In the genomic region with DNA sequence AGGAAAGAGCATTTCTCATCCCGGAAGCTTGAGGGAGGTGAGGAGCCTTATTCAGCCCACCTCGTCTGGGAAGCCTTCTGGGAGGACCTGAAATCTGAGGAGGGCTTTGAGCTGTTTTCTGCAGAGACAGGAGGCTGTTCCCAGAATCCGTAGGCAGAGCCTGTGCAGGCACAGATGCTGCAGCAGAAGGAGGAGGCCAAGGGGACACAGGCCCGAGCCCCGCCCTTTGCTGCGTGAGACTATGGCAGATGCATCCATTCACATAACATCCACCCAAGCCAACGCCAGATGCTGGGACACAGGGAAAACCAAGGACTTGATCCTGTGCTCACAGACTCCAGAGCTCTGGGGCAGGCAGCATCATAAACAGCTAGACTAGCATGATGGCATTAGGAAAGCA, we compare ENCODE assay signal across 15 cellular contexts.
"Had no signal": no experiment of that assay in that cellular context is flagged by ENCODE, and none has a peak within 500 bp of the region (broad histone marks: within the 10 kb centered on the region; RNA-seq: fewer than 3 reads in every experiment).

No MANE protein-coding gene starts in this region.

- H3K27ac Mint-ChIP-seq: activated B cell treated with CpG ODN at 0.5 μM for 24 hours; activated CD4-positive, alpha-beta T cell treated with anti-CD3 and anti-CD28 coated beads, Interleukin-2, amount 10 ng/mL, durations not matched to agents 7 days and 5 days; activated naive CD8-positive, alpha-beta T cell treated with anti-CD3 and anti-CD28 coated beads for 36 hours; activated T-cell treated with anti-CD3 and anti-CD28 coated beads, Interleukin-2, amount 50 U/mL, for 72 hours; brain; dendritic cell treated with granulocyte-macrophage colony-stimulating factor and Interleukin-4, amounts not matched to agents 40 ng/mL and 50 ng/mL, for 4 days; effector memory CD8-positive, alpha-beta T cell; stimulated activated effector memory CD8-positive, alpha-beta T cell treated with anti-CD3 and anti-CD28 coated beads, Interleukin-12 subunit alpha, Interleukin-12 subunit beta, amount 100 ng/mL, for 72 hours had no signal

- H3K9me3 Mint-ChIP-seq: stimulated activated effector memory CD8-positive, alpha-beta T cell treated with anti-CD3 and anti-CD28 coated beads, Interleukin-12 subunit alpha, Interleukin-12 subunit beta, amount 100 ng/mL, for 72 hours had no signal

- H3K36me3 Mint-ChIP-seq: activated naive CD8-positive, alpha-beta T cell treated with anti-CD3 and anti-CD28 coated beads for 36 hours; brain; stimulated activated effector memory CD8-positive, alpha-beta T cell treated with anti-CD3 and anti-CD28 coated beads, Interleukin-12 subunit alpha, Interleukin-12 subunit beta, amount 100 ng/mL, for 72 hours had no signal

- DNase-seq: activated B cell treated with CpG ODN at 0.5 μM for 24 hours; activated CD4-positive, alpha-beta T cell treated with anti-CD3 and anti-CD28 coated beads, Interleukin-2, amount 10 ng/mL, durations not matched to agents 7 days and 5 days; activated CD8-positive, alpha-beta memory T cell treated with anti-CD3 and anti-CD28 coated beads, Interleukin-2, amount 50 U/mL, for 48 hours; activated naive CD8-positive, alpha-beta T cell treated with anti-CD3 and anti-CD28 coated beads for 36 hours; activated T-cell treated with anti-CD3 and anti-CD28 coated beads, Interleukin-2, amount 50 U/mL, for 72 hours; effector memory CD8-positive, alpha-beta T cell; foreskin melanocyte; heart left ventricle; left colon; midbrain; T-helper 2 cell had no signal

- ATAC-seq: activated T-cell treated with anti-CD3 and anti-CD28 coated beads, Interleukin-2, amount 50 U/mL, for 72 hours; effector memory CD8-positive, alpha-beta T cell; heart left ventricle; left colon; stimulated activated effector memory CD8-positive, alpha-beta T cell treated with anti-CD3 and anti-CD28 coated beads, Interleukin-12 subunit alpha, Interleukin-12 subunit beta, amount 100 ng/mL, for 72 hours had no signal

- H3K27me3 Mint-ChIP-seq: activated B cell treated with CpG ODN at 0.5 μM for 24 hours; activated naive CD8-positive, alpha-beta T cell treated with anti-CD3 and anti-CD28 coated beads for 36 hours; brain had no signal

- H3K4me1 Mint-ChIP-seq: activated B cell treated with CpG ODN at 0.5 μM for 24 hours; activated CD4-positive, alpha-beta T cell treated with anti-CD3 and anti-CD28 coated beads, Interleukin-2, amount 10 ng/mL, durations not matched to agents 7 days and 5 days; activated naive CD8-positive, alpha-beta T cell treated with anti-CD3 and anti-CD28 coated beads for 36 hours; central memory CD8-positive, alpha-beta T cell; stimulated activated effector memory CD8-positive, alpha-beta T cell treated with anti-CD3 and anti-CD28 coated beads, Interleukin-12 subunit alpha, Interleukin-12 subunit beta, amount 100 ng/mL, for 72 hours had no signal

- H3K4me3 Mint-ChIP-seq: activated B cell treated with CpG ODN at 0.5 μM for 24 hours; activated CD4-positive, alpha-beta T cell treated with anti-CD3 and anti-CD28 coated beads, Interleukin-2, amount 10 ng/mL, durations not matched to agents 7 days and 5 days; activated naive CD8-positive, alpha-beta T cell treated with anti-CD3 and anti-CD28 coated beads for 36 hours; activated T-cell treated with anti-CD3 and anti-CD28 coated beads, Interleukin-2, amount 50 U/mL, for 72 hours; brain; central memory CD8-positive, alpha-beta T cell; dendritic cell treated with granulocyte-macrophage colony-stimulating factor and Interleukin-4, amounts not matched to agents 40 ng/mL and 50 ng/mL, for 4 days; effector memory CD8-positive, alpha-beta T cell; stimulated activated effector memory CD8-positive, alpha-beta T cell treated with anti-CD3 and anti-CD28 coated beads, Interleukin-12 subunit alpha, Interleukin-12 subunit beta, amount 100 ng/mL, for 72 hours had no signal
